ENCODE assay signal across 1 cellular context in genomic region chr11:31825453-31826391, GRCh38.
TF ChIP-seq lines count a peak whose summit lies in the region.

No MANE protein-coding gene starts in this region.

TF ChIP-seq in H1, 55 proteins besides CTCF, POLR2A, EP300 and RAD21 (continued from another document):
- TF ChIP-seq KDM4A (IDR thresholded peaks at IDR 0.05; ENCODE audit: low read depth, low read length, severe bottlenecking) (peak; percentile 66), RXRA (IDR thresholded peaks at IDR 0.05; ENCODE audit: insufficient read depth, low read depth, low read length) (no peak), CREB1 (IDR thresholded peaks at IDR 0.05) (no peak), EGR1 (IDR thresholded peaks at IDR 0.05; ENCODE audit: borderline replicate concordance, low read depth, low read length) (no peak), PHF8 (conservative IDR thresholded peaks at IDR 0.05; ENCODE audit: low read depth, low read length) (no peak), CHD7 (IDR thresholded peaks at IDR 0.05; ENCODE audit: insufficient replicate concordance, low read length) (no peak), GABPA (IDR thresholded peaks at IDR 0.05; ENCODE audit: borderline replicate concordance, insufficient read depth, low read length) (no peak), RBBP5 (IDR thresholded peaks at IDR 0.05; ENCODE audit: borderline replicate concordance, low read depth, low read length) (no peak), CHD2 (IDR thresholded peaks at IDR 0.05; ENCODE audit: low read length) (no peak), CBX8 (IDR thresholded peaks at IDR 0.05; ENCODE audit: borderline replicate concordance, low read depth, low read length) (peak; percentile 42; the same call in 1 of the 2 replicates), SUZ12 (IDR thresholded peaks at IDR 0.05; ENCODE audit: low read length) (peak; percentile 96), BCL11A (IDR thresholded peaks at IDR 0.05; ENCODE audit: low read depth in 2 of 2, low read length in 2 of 2) (no peak), FOSL1 (IDR thresholded peaks at IDR 0.05; ENCODE audit: insufficient read depth, low read depth, low read length) (no peak), KDM5A (IDR thresholded peaks at IDR 0.05; ENCODE audit: low read length) (no peak), HDAC2 (IDR thresholded peaks at IDR 0.05; ENCODE audit: borderline replicate concordance in 1 of 2, low read depth in 2 of 2, low read length in 2 of 2) (no peak)
